In genomic region chr9:35658144-35658893, GRCh38 we compare ENCODE assay signal across 8 cellular contexts. TPM values are rescaled to one million over a fixed set of nuclear protein-coding genes. Genes with fewer than 3 reads are reported as not detected.
DNase-seq lines count a peak whose midpoint lies in the region; ATAC-seq and TF ChIP-seq lines count a peak whose summit lies in the region.

TSS of gene CCDC107 (plus strand) at chr9:35658292. CDS start at chr9:35658380, 88 bp downstream.

- peaks cover 62% of the 10 kb centered on the region for H3K36me3 Mint-ChIP-seq in activated T-helper 17 cell treated with anti-CD3 and anti-CD28 coated beads, Interleukin-2, amount 50 U/mL, for 72 hours (ENCODE audit: low read depth)
- peaks cover 6% of the 10 kb centered on the region for H3K36me3 Mint-ChIP-seq in natural killer cell

- H3K79me2 ChIP-seq in DOHH2 (ENCODE audit: control insufficient read depth, low read length) = peaks cover 30% of the 10 kb centered on the region

- peak; percentile 52 for ATAC-seq in GM21737 (IDR thresholded peaks at IDR 0.05; ENCODE audit: unreplicated experiment)
- peak; percentile 57 for ATAC-seq in activated T-helper 17 cell treated with anti-CD3 and anti-CD28 coated beads, Interleukin-2, amount 50 U/mL, for 72 hours (replicated peaks)
- ATAC-seq in natural killer cell = peak; percentile 78 to 92 (median 80)
- ATAC-seq in stimulated activated naive CD8-positive, alpha-beta T cell treated with anti-CD3 and anti-CD28 coated beads, Interleukin-15, Interleukin-2, amounts not matched to agents 100 U/mL and 50 U/mL, for 24 hours = peak; percentile 63

- H3K4me3 ChIP-seq in DOHH2 (ENCODE audit: low read length) (peak within 1 kb of the TSS; percentile 82), fibroblast of mammary gland (ENCODE audit: control insufficient read depth, low read depth, low read length) (peak within 1 kb of the TSS; percentile 84)

- H3K36me3 ChIP-seq in DOHH2 (ENCODE audit: control insufficient read depth, low read length) (peaks cover 43% of the 10 kb centered on the region), KOPT-K1 (ENCODE audit: insufficient read depth, low read length) (peaks cover 11% of the 10 kb centered on the region; the same call in 1 of the 2 replicates)

- peak; percentile 83 for DNase-seq in RPMI8226
- DNase-seq in fibroblast of mammary gland (ENCODE audit: low read depth) = peak; percentile 74
- peak; percentile 88 for DNase-seq in natural killer cell
- peak; percentile 89 for DNase-seq in stimulated activated naive CD8-positive, alpha-beta T cell treated with anti-CD3 and anti-CD28 coated beads, Interleukin-15, Interleukin-2, amounts not matched to agents 100 U/mL and 50 U/mL, for 24 hours

- H3K27ac ChIP-seq in DOHH2 (ENCODE audit: low read depth, low read length) (peak within 1 kb of the TSS; percentile 71), KOPT-K1 (ENCODE audit: low read depth, low read length, poor library complexity, severe bottlenecking) (peak within 1 kb of the TSS; percentile 69)

- H3K9me3 ChIP-seq in DOHH2 (ENCODE audit: control insufficient read depth, insufficient read depth, low read length) (no peaks in the 10 kb centered on the region), KOPT-K1 (ENCODE audit: insufficient read depth, low read length, poor library complexity, severe bottlenecking) (no peaks in the 10 kb centered on the region)

- peaks cover 56% of the 10 kb centered on the region for H3K4me1 ChIP-seq in DOHH2 (ENCODE audit: control insufficient read depth, low read length)

- H3K27ac Mint-ChIP-seq in activated T-helper 17 cell treated with anti-CD3 and anti-CD28 coated beads, Interleukin-2, amount 50 U/mL, for 72 hours = peak within 1 kb of the TSS; percentile 99
- peak within 1 kb of the TSS; percentile 95 to 100 for H3K27ac Mint-ChIP-seq in natural killer cell

- no peaks in the 10 kb centered on the region for H3K27me3 Mint-ChIP-seq in activated T-helper 17 cell treated with anti-CD3 and anti-CD28 coated beads, Interleukin-2, amount 50 U/mL, for 72 hours
- H3K27me3 Mint-ChIP-seq in natural killer cell (ENCODE audit: low read depth in 2 of 2) = peaks cover 3 to 8% of the 10 kb centered on the region in 2 donors

- H3K9me3 Mint-ChIP-seq in activated T-helper 17 cell treated with anti-CD3 and anti-CD28 coated beads, Interleukin-2, amount 50 U/mL, for 72 hours = no peaks in the 10 kb centered on the region
- no peaks in the 10 kb centered on the region for H3K9me3 Mint-ChIP-seq in natural killer cell

- peaks cover 58% of the 10 kb centered on the region for H3K4me1 Mint-ChIP-seq in activated T-helper 17 cell treated with anti-CD3 and anti-CD28 coated beads, Interleukin-2, amount 50 U/mL, for 72 hours
- peaks cover 62 to 73% of the 10 kb centered on the region in 2 donors for H3K4me1 Mint-ChIP-seq in natural killer cell

- peak within 1 kb of the TSS; percentile 98 for H3K4me3 Mint-ChIP-seq in activated T-helper 17 cell treated with anti-CD3 and anti-CD28 coated beads, Interleukin-2, amount 50 U/mL, for 72 hours
- peak within 1 kb of the TSS; percentile 97 for H3K4me3 Mint-ChIP-seq in natural killer cell

- H3F3A ChIP-seq in DOHH2 (ENCODE audit: control insufficient read depth, insufficient read depth) = peaks cover 14% of the 10 kb centered on the region

- TF ChIP-seq CTCF in DOHH2 (IDR thresholded peaks at IDR 0.05; ENCODE audit: low read depth, low read length, poor library complexity, severe bottlenecking) (peak; percentile 80), fibroblast of mammary gland (conservative IDR thresholded peaks at IDR 0.05; ENCODE audit: control insufficient read depth, insufficient read depth, low read depth, low read length) (peak; percentile 16), natural killer cell (IDR thresholded peaks at IDR 0.05) (peak; percentile 92)

- no peaks in the 10 kb centered on the region for H3K27me3 ChIP-seq in DOHH2 (ENCODE audit: control insufficient read depth, low read length)

- intact Hi-C loops in natural killer cell (cut with micrococcal nuclease) = loop anchor here (1.0 to 2.0 kb wide), 5 partner anchors 38 to 157 kb away; partner anchors contain the start of genes CREB3, HINT2 and TLN1

- H4K20me1 ChIP-seq in DOHH2 (ENCODE audit: control insufficient read depth, insufficient read depth, low read depth, low read length) = no peaks in the 10 kb centered on the region

- H3K9me2 ChIP-seq in DOHH2 (replicated peaks; ENCODE audit: control insufficient read depth, low read length) = no peaks in the 10 kb centered on the region

- H3K4me2 ChIP-seq in DOHH2 (ENCODE audit: low read length) = peak within 1 kb of the TSS; percentile 78

RNA-seq across cellular contexts. Expression of gene CCDC107, which starts in this region (rescaled TPM):
- total RNA-seq in activated T-helper 17 cell treated with anti-CD3 and anti-CD28 coated beads, Interleukin-2, amount 50 U/mL, for 72 hours = 10 to 100 TPM; 17.5 to 19.8 TPM
- 10 to 100 TPM; 30.9 to 37.9 (median 36.8) TPM for total RNA-seq in natural killer cell

Comparison
In these comparisons a context has a peak if more than half of its experiments do, and no peak if none do; other contexts are left out.
1. Peak in every context shown above with its lines: DNase-seq, ATAC-seq, H3K4me3 ChIP-seq and H3K27ac ChIP-seq.
2. CTCF ChIP-seq: peak in every context shown above with its lines; median percentile 92 in natural killer cell; 80 in DOHH2; 16 in fibroblast of mammary gland.